ENCODE assay signal across 28 cellular contexts in the genomic region with DNA sequence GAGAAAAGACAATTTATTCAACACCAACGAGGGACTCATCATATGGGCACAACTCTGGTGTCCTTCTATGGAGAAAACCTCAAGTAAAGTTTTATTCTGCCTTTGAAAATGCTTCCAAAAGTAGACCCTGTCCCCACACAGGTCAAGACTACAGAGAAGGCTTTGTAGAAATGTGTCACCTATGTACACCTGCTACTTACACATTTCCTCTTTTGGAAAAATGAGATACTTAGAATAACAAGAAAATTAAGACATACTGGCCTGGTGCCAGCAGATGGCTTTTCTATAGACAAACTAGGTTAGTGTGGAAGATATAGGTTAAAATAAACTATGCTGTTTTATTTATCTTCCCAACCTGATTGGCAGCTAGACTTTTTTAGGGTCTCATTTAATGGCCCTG. TPM values are rescaled to one million over a fixed set of nuclear protein-coding genes. Genes with fewer than 3 reads are reported as not detected.
DNase-seq lines count a peak whose midpoint lies in the region; ATAC-seq and TF ChIP-seq lines count a peak whose summit lies in the region.
"Had no signal": no experiment of that assay in that cellular context is flagged by ENCODE, and none has a peak within 500 bp of the region (broad histone marks: within the 10 kb centered on the region; RNA-seq: fewer than 3 reads in every experiment).

No MANE protein-coding gene starts in this region.

- no peak overlapping the region for H3K9ac ChIP-seq in Karpas-422 (ENCODE audit: low read length)

- H3K27ac ChIP-seq in CD4-positive, CD25-positive, alpha-beta regulatory T cell (ENCODE audit: insufficient read depth, low read length, poor library complexity, severe bottlenecking), result no peak overlapping the region
- H3K27ac ChIP-seq in Karpas-422 (ENCODE audit: low read length) (peak overlapping the region; percentile 42), coronary artery (no peak overlapping the region), testis (no peak overlapping the region)
- H3K27ac ChIP-seq: heart right ventricle, stomach, tibial artery, vagina, WERI-Rb-1 had no signal

- no peaks in the 10 kb centered on the region for H3K27me3 ChIP-seq in CD4-positive, CD25-positive, alpha-beta regulatory T cell (ENCODE audit: control insufficient read depth, insufficient read depth, low read length)
- H3K27me3 ChIP-seq in Karpas-422 (ENCODE audit: low read length), result no peaks in the 10 kb centered on the region
- H3K27me3 ChIP-seq in testis, result no peaks in the 10 kb centered on the region
- H3K27me3 ChIP-seq: dorsolateral prefrontal cortex, heart right ventricle, stomach, tibial artery, vagina had no signal

- no peak overlapping the region for H3K4me3 ChIP-seq in CD4-positive, CD25-positive, alpha-beta regulatory T cell (ENCODE audit: low read depth, low read length)
- H3K4me3 ChIP-seq in Karpas-422 (ENCODE audit: low read length), result no peak overlapping the region
- no peak overlapping the region for H3K4me3 ChIP-seq in coronary artery
- H3K4me3 ChIP-seq in testis, result no peak overlapping the region
- H3K4me3 ChIP-seq: dorsolateral prefrontal cortex, heart right ventricle, stomach, tibial artery, vagina had no signal

- H4K20me1 ChIP-seq in Karpas-422 (ENCODE audit: insufficient read depth, low read depth, low read length), result 0 out of 2 replicates have a peak, but pooled peaks cover 19% of the 10 kb centered on the region

- DNase-seq in activated CD8-positive, alpha-beta T cell treated with anti-CD3 and anti-CD28 coated beads for 36 hours, result no peak
- no peak for DNase-seq in activated CD8-positive, alpha-beta T cell treated with anti-CD3 and anti-CD28 coated beads, Interleukin-2, amount 10 ng/mL, durations not matched to agents 7 days and 5 days
- DNase-seq in CD4-positive, CD25-positive, alpha-beta regulatory T cell, result no peak
- DNase-seq in Karpas-422 (peak; percentile 66), coronary artery (ENCODE audit: low spot score) (no peak), testis (no peak)
- DNase-seq in activated naive CD8-positive, alpha-beta T cell treated with anti-CD3 and anti-CD28 coated beads, Interleukin-2, amount 50 U/mL, for 24 hours, result no peak
- DNase-seq: activated CD4-positive, alpha-beta T cell treated with anti-CD3 and anti-CD28 coated beads, Interleukin-2, amount 10 ng/mL, durations not matched to agents 24 days and 14 days; activated CD8-positive, alpha-beta memory T cell treated with anti-CD3 and anti-CD28 coated beads, Interleukin-2, amount 50 U/mL, for 48 hours; activated effector memory CD4-positive, alpha-beta T cell treated with Interleukin-2 at 50 U/mL for 16 hours; AML-193; DMS 273 treated with DMSO at 0.1 percent for 48 hours; dorsolateral prefrontal cortex; foreskin melanocyte; heart right ventricle; kidney; naive thymus-derived CD8-positive, alpha-beta T cell; NCI-H446 treated with DMSO at 0.1 percent for 48 hours; NCI-H82; right cardiac atrium; stimulated activated CD4-positive, alpha-beta T cell treated with anti-CD3 and anti-CD28 coated beads, Interleukin-1b, Interleukin-23, amount 100 ng/mL, for 48 hours; stomach; tibial artery; WERI-Rb-1 had no signal

- peaks cover 74% of the 10 kb centered on the region for H3K79me2 ChIP-seq in Karpas-422 (ENCODE audit: low read length)

- no peak for TF ChIP-seq CTCF in activated CD8-positive, alpha-beta T cell treated with anti-CD3 and anti-CD28 coated beads for 36 hours (IDR thresholded peaks at IDR 0.05)
- TF ChIP-seq CTCF in coronary artery (IDR thresholded peaks at IDR 0.05) (no peak), testis (IDR thresholded peaks at IDR 0.05) (no peak)

- no peaks in the 10 kb centered on the region for H3K27me3 Mint-ChIP-seq in activated CD8-positive, alpha-beta T cell treated with anti-CD3 and anti-CD28 coated beads for 36 hours
- H3K27me3 Mint-ChIP-seq in activated CD8-positive, alpha-beta T cell treated with anti-CD3 and anti-CD28 coated beads, Interleukin-2, amount 10 ng/mL, durations not matched to agents 7 days and 5 days (ENCODE audit: low read depth), result no peaks in the 10 kb centered on the region
- H3K27me3 Mint-ChIP-seq in CD4-positive, CD25-positive, alpha-beta regulatory T cell, result no peaks in the 10 kb centered on the region
- H3K27me3 Mint-ChIP-seq in activated naive CD8-positive, alpha-beta T cell treated with anti-CD3 and anti-CD28 coated beads, Interleukin-2, amount 50 U/mL, for 24 hours, result no peaks in the 10 kb centered on the region
- H3K27me3 Mint-ChIP-seq: activated CD4-positive, alpha-beta T cell treated with anti-CD3 and anti-CD28 coated beads, Interleukin-2, amount 10 ng/mL, durations not matched to agents 24 days and 14 days; brain; naive thymus-derived CD8-positive, alpha-beta T cell had no signal

- no peaks in the 10 kb centered on the region for H3K9me3 Mint-ChIP-seq in activated CD8-positive, alpha-beta T cell treated with anti-CD3 and anti-CD28 coated beads for 36 hours
- H3K9me3 Mint-ChIP-seq in activated CD8-positive, alpha-beta T cell treated with anti-CD3 and anti-CD28 coated beads, Interleukin-2, amount 10 ng/mL, durations not matched to agents 7 days and 5 days (ENCODE audit: insufficient read depth), result no peaks in the 10 kb centered on the region
- no peaks in the 10 kb centered on the region for H3K9me3 Mint-ChIP-seq in CD4-positive, CD25-positive, alpha-beta regulatory T cell
- no peaks in the 10 kb centered on the region for H3K9me3 Mint-ChIP-seq in activated naive CD8-positive, alpha-beta T cell treated with anti-CD3 and anti-CD28 coated beads, Interleukin-2, amount 50 U/mL, for 24 hours
- H3K9me3 Mint-ChIP-seq: activated CD4-positive, alpha-beta T cell treated with anti-CD3 and anti-CD28 coated beads, Interleukin-2, amount 10 ng/mL, durations not matched to agents 24 days and 14 days; brain; naive thymus-derived CD8-positive, alpha-beta T cell had no signal

- no peak overlapping the region for H3K4me2 ChIP-seq in Karpas-422 (ENCODE audit: low read depth, low read length, poor library complexity, severe bottlenecking)

- H2AFZ ChIP-seq in Karpas-422 (ENCODE audit: low read length), result no peak overlapping the region

- H3K36me3 Mint-ChIP-seq in activated CD8-positive, alpha-beta T cell treated with anti-CD3 and anti-CD28 coated beads for 36 hours (ENCODE audit: low read depth), result peaks cover 66% of the 10 kb centered on the region
- H3K36me3 Mint-ChIP-seq in activated CD8-positive, alpha-beta T cell treated with anti-CD3 and anti-CD28 coated beads, Interleukin-2, amount 10 ng/mL, durations not matched to agents 7 days and 5 days (ENCODE audit: low read depth), result peaks cover 75% of the 10 kb centered on the region
- H3K36me3 Mint-ChIP-seq in CD4-positive, CD25-positive, alpha-beta regulatory T cell, result peaks cover 68% of the 10 kb centered on the region
- peaks cover 70% of the 10 kb centered on the region for H3K36me3 Mint-ChIP-seq in activated naive CD8-positive, alpha-beta T cell treated with anti-CD3 and anti-CD28 coated beads, Interleukin-2, amount 50 U/mL, for 24 hours (ENCODE audit: low read depth)

- POLR2A ChIA-PET in activated CD8-positive, alpha-beta T cell treated with anti-CD3 and anti-CD28 coated beads for 36 hours (lab: Charles Lee), result interaction anchor here (1.4 to 2.6 kb wide), 3 partner anchors 10 to 13 kb away, joined by 4 to 19 read pairs (median 5); a partner anchor contains a TSS
- POLR2A ChIA-PET in activated CD8-positive, alpha-beta T cell treated with anti-CD3 and anti-CD28 coated beads, Interleukin-2, amount 10 ng/mL, durations not matched to agents 7 days and 5 days (lab: Charles Lee), result no interaction called here

- H3K36me3 ChIP-seq in CD4-positive, CD25-positive, alpha-beta regulatory T cell (ENCODE audit: control insufficient read depth, insufficient read depth, low read length), result peaks cover 89% of the 10 kb centered on the region
- H3K36me3 ChIP-seq in Karpas-422 (ENCODE audit: insufficient read depth, low read length) (peaks cover 87% of the 10 kb centered on the region), testis (ENCODE audit: low read depth, missing control alignments) (no peaks in the 10 kb centered on the region)

- WGBS in testis, 2 donors, result 0 to 26% methylated on average over 1 of the region's 1 CpG

- peak overlapping the region; percentile 56 for H3K27ac Mint-ChIP-seq in activated CD8-positive, alpha-beta T cell treated with anti-CD3 and anti-CD28 coated beads for 36 hours
- H3K27ac Mint-ChIP-seq in activated CD8-positive, alpha-beta T cell treated with anti-CD3 and anti-CD28 coated beads, Interleukin-2, amount 10 ng/mL, durations not matched to agents 7 days and 5 days, result no peak overlapping the region
- H3K27ac Mint-ChIP-seq in CD4-positive, CD25-positive, alpha-beta regulatory T cell, result peak overlapping the region; percentile 7 to 37 (median 23)
- peak overlapping the region; percentile 10 for H3K27ac Mint-ChIP-seq in activated naive CD8-positive, alpha-beta T cell treated with anti-CD3 and anti-CD28 coated beads, Interleukin-2, amount 50 U/mL, for 24 hours
- H3K27ac Mint-ChIP-seq: activated CD4-positive, alpha-beta T cell treated with anti-CD3 and anti-CD28 coated beads, Interleukin-2, amount 10 ng/mL, durations not matched to agents 24 days and 14 days had no signal

- no peak for ATAC-seq in activated CD8-positive, alpha-beta T cell treated with anti-CD3 and anti-CD28 coated beads for 36 hours
- no peak for ATAC-seq in activated CD8-positive, alpha-beta T cell treated with anti-CD3 and anti-CD28 coated beads, Interleukin-2, amount 10 ng/mL, durations not matched to agents 7 days and 5 days
- no peak for ATAC-seq in CD4-positive, CD25-positive, alpha-beta regulatory T cell (ENCODE audit: low read depth in 2 of 2)
- no peak for ATAC-seq in activated naive CD8-positive, alpha-beta T cell treated with anti-CD3 and anti-CD28 coated beads, Interleukin-2, amount 50 U/mL, for 24 hours
- no peak for ATAC-seq in GM19035 (IDR thresholded peaks at IDR 0.05; ENCODE audit: unreplicated experiment)
- ATAC-seq: HCT116; heart right ventricle; naive thymus-derived CD8-positive, alpha-beta T cell; right cardiac atrium had no signal

- no peaks in the 10 kb centered on the region for H3K9me2 ChIP-seq in Karpas-422 (replicated peaks; ENCODE audit: insufficient read depth, low read length)

- H3K4me1 Mint-ChIP-seq in activated CD8-positive, alpha-beta T cell treated with anti-CD3 and anti-CD28 coated beads for 36 hours (ENCODE audit: low read depth), result peaks cover 44% of the 10 kb centered on the region
- peaks cover 7% of the 10 kb centered on the region for H3K4me1 Mint-ChIP-seq in activated CD8-positive, alpha-beta T cell treated with anti-CD3 and anti-CD28 coated beads, Interleukin-2, amount 10 ng/mL, durations not matched to agents 7 days and 5 days (ENCODE audit: low read depth)
- peaks cover 14 to 37% (median 23%) of the 10 kb centered on the region in 4 donors for H3K4me1 Mint-ChIP-seq in CD4-positive, CD25-positive, alpha-beta regulatory T cell
- peaks cover 25% of the 10 kb centered on the region for H3K4me1 Mint-ChIP-seq in activated naive CD8-positive, alpha-beta T cell treated with anti-CD3 and anti-CD28 coated beads, Interleukin-2, amount 50 U/mL, for 24 hours

- TF ChIP-seq POLR2A in testis (IDR thresholded peaks at IDR 0.05), result no peak

- CTCF ChIA-PET in activated CD8-positive, alpha-beta T cell treated with anti-CD3 and anti-CD28 coated beads for 36 hours (lab: Charles Lee), result interaction anchor here (1.5 to 1.9 kb wide), 3 partner anchors 8 to 367 kb away, joined by 3 to 6 read pairs (median 4); a partner anchor contains a TSS
- CTCF ChIA-PET in activated CD8-positive, alpha-beta T cell treated with anti-CD3 and anti-CD28 coated beads, Interleukin-2, amount 10 ng/mL, durations not matched to agents 7 days and 5 days (lab: Charles Lee), result interaction anchor here (1.9 kb wide), 1 partner anchor 15 kb away, joined by 5 read pairs; no protein-coding TSS in a partner anchor

- no peak overlapping the region for H3K4me3 Mint-ChIP-seq in activated CD8-positive, alpha-beta T cell treated with anti-CD3 and anti-CD28 coated beads for 36 hours
- no peak overlapping the region for H3K4me3 Mint-ChIP-seq in activated CD8-positive, alpha-beta T cell treated with anti-CD3 and anti-CD28 coated beads, Interleukin-2, amount 10 ng/mL, durations not matched to agents 7 days and 5 days
- H3K4me3 Mint-ChIP-seq in CD4-positive, CD25-positive, alpha-beta regulatory T cell, result no peak overlapping the region
- H3K4me3 Mint-ChIP-seq in activated naive CD8-positive, alpha-beta T cell treated with anti-CD3 and anti-CD28 coated beads, Interleukin-2, amount 50 U/mL, for 24 hours, result no peak overlapping the region
- H3K4me3 Mint-ChIP-seq: activated CD4-positive, alpha-beta T cell treated with anti-CD3 and anti-CD28 coated beads, Interleukin-2, amount 10 ng/mL, durations not matched to agents 24 days and 14 days; brain had no signal

- intact Hi-C loops in activated CD8-positive, alpha-beta T cell treated with anti-CD3 and anti-CD28 coated beads for 36 hours (cut with micrococcal nuclease), result no loop called here
- intact Hi-C loops in testis (cut with DNase I; ENCODE audit: low total_unique reads), result no loop called here

- H3K4me1 ChIP-seq in CD4-positive, CD25-positive, alpha-beta regulatory T cell (ENCODE audit: control insufficient read depth, insufficient read depth, low read length, poor library complexity, severe bottlenecking), result no peaks in the 10 kb centered on the region
- H3K4me1 ChIP-seq in Karpas-422 (ENCODE audit: low read length), result peaks cover 27% of the 10 kb centered on the region
- no peaks in the 10 kb centered on the region for H3K4me1 ChIP-seq in testis
- H3K4me1 ChIP-seq: vagina had no signal

- H3K9me3 ChIP-seq in CD4-positive, CD25-positive, alpha-beta regulatory T cell (ENCODE audit: control insufficient read depth in 2 of 2, low read length in 2 of 2), result no peaks in the 10 kb centered on the region
- H3K9me3 ChIP-seq in Karpas-422 (ENCODE audit: low read length), result no peaks in the 10 kb centered on the region
- H3K9me3 ChIP-seq in testis, result no peaks in the 10 kb centered on the region
- H3K9me3 ChIP-seq: heart right ventricle, stomach, tibial artery, vagina had no signal

RNA-seq across cellular contexts. Expression of a gene that starts 13.6 kb away (rescaled TPM):
- 10 to 100 TPM; 33.6 to 34.4 TPM for total RNA-seq in activated CD8-positive, alpha-beta T cell treated with anti-CD3 and anti-CD28 coated beads for 36 hours
- total RNA-seq in activated CD8-positive, alpha-beta T cell treated with anti-CD3 and anti-CD28 coated beads, Interleukin-2, amount 10 ng/mL, durations not matched to agents 7 days and 5 days, result 10 to 100 TPM; 37.6 to 39.8 TPM
- 19.1 TPM for total RNA-seq in CD4-positive, CD25-positive, alpha-beta regulatory T cell
- 10 to 100 TPM; 11.9 to 18.4 (median 13.2) TPM for polyA plus RNA-seq in CD4-positive, CD25-positive, alpha-beta regulatory T cell
- total RNA-seq in Karpas-422 (2014; rRNA removed; shearing (Covaris generic); ENCODE audit: low replicate concordance), result 44.7 and 45.7 TPM in 2 replicates
- 10 to 100 TPM; 29.2 to 29.4 TPM for total RNA-seq in testis
- 14.3 TPM for polyA plus RNA-seq in testis (ENCODE audit: insufficient read depth, low read depth, low replicate concordance)

RNA-seq across cellular contexts. Expression of a gene that starts 23.1 kb away (rescaled TPM):
- 10 to 100 TPM; 14.3 to 15.7 TPM for total RNA-seq in activated CD8-positive, alpha-beta T cell treated with anti-CD3 and anti-CD28 coated beads for 36 hours
- 10 to 100 TPM; 12.9 to 13.6 TPM for total RNA-seq in activated CD8-positive, alpha-beta T cell treated with anti-CD3 and anti-CD28 coated beads, Interleukin-2, amount 10 ng/mL, durations not matched to agents 7 days and 5 days
- total RNA-seq in CD4-positive, CD25-positive, alpha-beta regulatory T cell, result 12.7 TPM
- 10 to 100 TPM; 14.5 to 21.4 (median 17.0) TPM for polyA plus RNA-seq in CD4-positive, CD25-positive, alpha-beta regulatory T cell
- 14.1 and 26.6 TPM in 2 replicates for total RNA-seq in Karpas-422 (2014; rRNA removed; shearing (Covaris generic); ENCODE audit: low replicate concordance)
- 10 to 100 TPM; 22.0 to 25.8 TPM for total RNA-seq in testis
- 19.2 TPM for polyA plus RNA-seq in testis (ENCODE audit: insufficient read depth, low read depth, low replicate concordance)
